8 cellular contexts compared by ENCODE assay signal in genomic region chr10:7407368-7408002, GRCh38. TPM values are rescaled to one million over a fixed set of nuclear protein-coding genes. Genes with fewer than 3 reads are reported as not detected.
A peak's percentile ranks its signal among the peaks of the same experiment; 100 is the strongest.
DNase-seq lines count a peak whose midpoint lies in the region; ATAC-seq and TF ChIP-seq lines count a peak whose summit lies in the region.

No MANE protein-coding gene starts in this region.

- ATAC-seq in HG02885 (IDR thresholded peaks at IDR 0.05; ENCODE audit: poor library complexity, unreplicated experiment) (no peak), GM18868 (IDR thresholded peaks at IDR 0.05; ENCODE audit: unreplicated experiment) (no peak)

- H3K36me3 ChIP-seq in adipocyte (ENCODE audit: control insufficient read depth, insufficient read depth, low read length, severe bottlenecking): no peaks in the 10 kb centered on the region

- H3K9me3 ChIP-seq in H9 (ENCODE audit: control insufficient read depth, low read depth, low read length) (no peaks in the 10 kb centered on the region), adipocyte (ENCODE audit: control insufficient read depth, low read length) (no peaks in the 10 kb centered on the region), iPS-18c (ENCODE audit: control insufficient read depth, insufficient read depth, low read length) (peaks cover 2% of the 10 kb centered on the region)

- H3K56ac ChIP-seq in H9 (ENCODE audit: insufficient read length, low read depth, low read length): no peak overlapping the region

- H2BK12ac ChIP-seq in H9 (ENCODE audit: insufficient read length, low read depth, low read length): no peak overlapping the region

- no CpG with 5 or more reads among the region's 49 CpGs for WGBS in H9 (ENCODE audit: extremely low coverage, insufficient read length, low lambda C conversion rate)

- no peak for TF ChIP-seq CTCF in H9 (conservative IDR thresholded peaks at IDR 0.05)

- no peak overlapping the region for H2BK20ac ChIP-seq in H9 (ENCODE audit: low read depth, low read length, poor library complexity, severe bottlenecking)

- peak overlapping the region; percentile 83 to 91 for H3K4me3 Mint-ChIP-seq in H9

- H3K4me3 ChIP-seq in adipocyte (ENCODE audit: low read length): peak overlapping the region; percentile 85
- peak overlapping the region; percentile 72 for H3K4me3 ChIP-seq in iPS-18c (ENCODE audit: insufficient read depth, low read depth, low read length)
- H3K4me3 ChIP-seq in skin epidermis: peak overlapping the region; percentile 55 to 73 (median 66)

- no peaks in the 10 kb centered on the region for H3K36me3 Mint-ChIP-seq in H9 (ENCODE audit: insufficient read depth in 1 of 3, low read depth in 3 of 3)

- H3K27ac ChIP-seq in H9 (ENCODE audit: insufficient read length, low read depth, low read length) (no peak overlapping the region), skin epidermis (peak overlapping the region in 19 of 21 experiments; percentile 23 to 88 (median 63))

- peaks cover 41% of the 10 kb centered on the region for H3K23me2 ChIP-seq in H9 (ENCODE audit: insufficient read length, low read depth, low read length, poor library complexity, severe bottlenecking)

- H2BK5ac ChIP-seq in H9 (ENCODE audit: insufficient read length, low read length): no peak overlapping the region

- no peak overlapping the region for H2BK120ac ChIP-seq in H9 (ENCODE audit: low read depth, low read length, poor library complexity, severe bottlenecking)

- no peak overlapping the region for H4K91ac ChIP-seq in H9 (ENCODE audit: insufficient read length, low read depth, low read length)

- H3T11ph ChIP-seq in H9 (ENCODE audit: low read length): no peak overlapping the region

- H3K4me1 Mint-ChIP-seq in H9: peaks cover 30 to 36% of the 10 kb centered on the region in 2 experiments

- H3K4me1 ChIP-seq in H9 (ENCODE audit: insufficient read depth, low read length) (no peaks in the 10 kb centered on the region; the same call in 1 of the 2 replicates), adipocyte (ENCODE audit: control insufficient read depth, insufficient read depth, low read length) (peaks cover 16% of the 10 kb centered on the region)

- peak overlapping the region; percentile 71 for H3K18ac ChIP-seq in H9 (ENCODE audit: insufficient read length, low read depth, low read length)

- peak overlapping the region; percentile 79 for H3K14ac ChIP-seq in H9 (ENCODE audit: insufficient read depth, low read length)

- H3K4me2 ChIP-seq in H9 (ENCODE audit: insufficient read depth, insufficient read length, low read length): peak overlapping the region; percentile 74

- H3K9me3 Mint-ChIP-seq in H9: peaks cover 0 to 4% of the 10 kb centered on the region in 2 experiments; a peak in 2 of 5 replicates

- no peak overlapping the region for H2AK5ac ChIP-seq in H9 (ENCODE audit: insufficient read length, low read length)

- H4K20me1 ChIP-seq in H9 (ENCODE audit: control insufficient read depth, insufficient read depth, insufficient read length): no peaks in the 10 kb centered on the region

- no peak overlapping the region for H3K23ac ChIP-seq in H9 (ENCODE audit: insufficient read length, low read depth, low read length)

- H2AFZ ChIP-seq in H9 (ENCODE audit: low read length): no peak overlapping the region

- peaks cover 4% of the 10 kb centered on the region; the same call in 1 of the 2 replicates for H3K79me2 ChIP-seq in H9 (ENCODE audit: insufficient read depth, low read length)

- H3K9ac ChIP-seq in H9 (ENCODE audit: extremely low read depth, insufficient read length, low read length) (peak overlapping the region; percentile 18), adipocyte (ENCODE audit: low read length) (peak overlapping the region; percentile 81)

- H2BK15ac ChIP-seq in H9 (ENCODE audit: low read depth, low read length): no peak overlapping the region

- no peak overlapping the region for H4K8ac ChIP-seq in H9 (replicated peaks; ENCODE audit: insufficient read length, low read depth, low read length)

- H3K79me1 ChIP-seq in H9 (ENCODE audit: insufficient read depth, low read depth, low read length, poor library complexity, severe bottlenecking): no peaks in the 10 kb centered on the region

- H3K27me3 Mint-ChIP-seq in H9 (ENCODE audit: low read depth): peaks cover 72% of the 10 kb centered on the region

- peak; percentile 35 for DNase-seq in H9
- peak; percentile 28 for DNase-seq in adipocyte (ENCODE audit: low read depth)
- no peak for DNase-seq in glomerular visceral epithelial cell (ENCODE audit: extremely low spot score)
- DNase-seq in NCI-H446 (lab: John Stamatoyannopoulos, UW): no peak

- no peak overlapping the region for H3K4ac ChIP-seq in H9 (ENCODE audit: low read depth, low read length)

- H3K27me3 ChIP-seq in H9 (ENCODE audit: insufficient read depth, low read length): peaks cover 23% of the 10 kb centered on the region; the same call in 1 of the 2 replicates
- H3K27me3 ChIP-seq in adipocyte (replicated peaks; ENCODE audit: control insufficient read depth, insufficient read depth, low read length): peaks cover 10% of the 10 kb centered on the region

- H4K5ac ChIP-seq in H9 (ENCODE audit: insufficient read length, low read depth, low read length): no peak overlapping the region

- peak overlapping the region in 1 of 3 experiments; percentile 18; a peak in 1 of 7 replicates for H3K27ac Mint-ChIP-seq in H9

RNA-seq across cellular contexts. Expression of gene SFMBT2, which starts 3.3 kb away (rescaled TPM):
- total RNA-seq in H9 (2021): 5.3 and 6.7 TPM in 2 replicates

Comparison
In these comparisons a context has a peak if more than half of its experiments do, and no peak if none do; other contexts are left out.
1. DNase-seq: peak in H9 (single experiment) and adipocyte (single experiment); none in glomerular visceral epithelial cell (single experiment) and NCI-H446 (0 of 2).
2. Peak in every context shown above with its lines, with median percentiles within 50 percentile points of each other: H3K4me3 ChIP-seq.